Comparison of ENCODE assay signal across 1 cellular context in genomic region chr17:82065638-82066303, GRCh38.
TF ChIP-seq lines count a peak whose summit lies in the region.

TSS of gene DUS1L (minus strand) at chr17:82065804. CDS start at chr17:82065059, 745 bp downstream.

TF ChIP-seq in K562, 482 proteins besides CTCF, POLR2A, EP300 and RAD21 (continued from another document and continues in another):
- TF ChIP-seq CTCFL (IDR thresholded peaks at IDR 0.05; ENCODE audit: borderline replicate concordance, insufficient read depth, low read depth, low read length, poor library complexity, severe bottlenecking), result no peak
- TF ChIP-seq HDAC1 (IDR thresholded peaks at IDR 0.05), result no peak
- TF ChIP-seq KDM5B (IDR thresholded peaks at IDR 0.05; ENCODE audit: insufficient replicate concordance, low read depth, low read length), result no peak
- TF ChIP-seq RBM34 (IDR thresholded peaks at IDR 0.05; ENCODE audit: borderline replicate concordance, insufficient read depth, low read length), result 0 out of 2 replicates have a peak, but pooled peaks have one; percentile 36
- 0 out of 2 replicates have a peak, but pooled peaks have one; percentile 41 for TF ChIP-seq KLF6 (CRISPR knock-in tag; IDR thresholded peaks at IDR 0.05; ENCODE audit: borderline replicate concordance)
- TF ChIP-seq MYNN (IDR thresholded peaks at IDR 0.05), result no peak
- TF ChIP-seq MYNN (CRISPR knock-in tag; IDR thresholded peaks at IDR 0.05), result no peak
- TF ChIP-seq, protein P1, sequence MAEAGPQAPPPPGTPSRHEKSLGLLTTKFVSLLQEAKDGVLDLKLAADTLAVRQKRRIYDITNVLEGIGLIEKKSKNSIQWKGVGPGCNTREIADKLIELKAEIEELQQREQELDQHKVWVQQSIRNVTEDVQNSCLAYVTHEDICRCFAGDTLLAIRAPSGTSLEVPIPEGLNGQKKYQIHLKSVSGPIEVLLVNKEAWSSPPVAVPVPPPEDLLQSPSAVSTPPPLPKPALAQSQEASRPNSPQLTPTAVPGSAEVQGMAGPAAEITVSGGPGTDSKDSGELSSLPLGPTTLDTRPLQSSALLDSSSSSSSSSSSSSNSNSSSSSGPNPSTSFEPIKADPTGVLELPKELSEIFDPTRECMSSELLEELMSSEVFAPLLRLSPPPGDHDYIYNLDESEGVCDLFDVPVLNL (CRISPR knock-in tag; IDR thresholded peaks at IDR 0.05; ENCODE audit: low read depth), result no peak
- TF ChIP-seq PHTF2 (CRISPR knock-in tag; IDR thresholded peaks at IDR 0.05), result no peak
- no peak for TF ChIP-seq TCF3 (CRISPR knock-in tag; IDR thresholded peaks at IDR 0.05)
- TF ChIP-seq KDM4B (IDR thresholded peaks at IDR 0.05; ENCODE audit: borderline replicate concordance in 2 of 2, low read depth in 1 of 2), result peak in 1 of 2 experiments; percentile 90; a peak in 1 of 4 replicates
- no peak for TF ChIP-seq CBX8 (IDR thresholded peaks at IDR 0.05; ENCODE audit: borderline replicate concordance, extremely low read depth, low read depth, low read length, poor library complexity, severe bottlenecking)
- peak; percentile 13 for TF ChIP-seq SAP30 (IDR thresholded peaks at IDR 0.05; ENCODE audit: borderline replicate concordance, insufficient read depth, low read depth, low read length, poor library complexity, severe bottlenecking)
- TF ChIP-seq ZNF445 (CRISPR knock-in tag; IDR thresholded peaks at IDR 0.05; ENCODE audit: low read depth), result no peak; the same call in 1 of the 2 replicates
- TF ChIP-seq, protein P2, sequence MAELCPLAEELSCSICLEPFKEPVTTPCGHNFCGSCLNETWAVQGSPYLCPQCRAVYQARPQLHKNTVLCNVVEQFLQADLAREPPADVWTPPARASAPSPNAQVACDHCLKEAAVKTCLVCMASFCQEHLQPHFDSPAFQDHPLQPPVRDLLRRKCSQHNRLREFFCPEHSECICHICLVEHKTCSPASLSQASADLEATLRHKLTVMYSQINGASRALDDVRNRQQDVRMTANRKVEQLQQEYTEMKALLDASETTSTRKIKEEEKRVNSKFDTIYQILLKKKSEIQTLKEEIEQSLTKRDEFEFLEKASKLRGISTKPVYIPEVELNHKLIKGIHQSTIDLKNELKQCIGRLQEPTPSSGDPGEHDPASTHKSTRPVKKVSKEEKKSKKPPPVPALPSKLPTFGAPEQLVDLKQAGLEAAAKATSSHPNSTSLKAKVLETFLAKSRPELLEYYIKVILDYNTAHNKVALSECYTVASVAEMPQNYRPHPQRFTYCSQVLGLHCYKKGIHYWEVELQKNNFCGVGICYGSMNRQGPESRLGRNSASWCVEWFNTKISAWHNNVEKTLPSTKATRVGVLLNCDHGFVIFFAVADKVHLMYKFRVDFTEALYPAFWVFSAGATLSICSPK (IDR thresholded peaks at IDR 0.05; ENCODE audit: borderline replicate concordance), result no peak
- TF ChIP-seq TOE1 (IDR thresholded peaks at IDR 0.05; ENCODE audit: borderline replicate concordance), result peak; percentile 57; the same call in 1 of the 2 replicates
- TF ChIP-seq TOE1 (CRISPR knock-in tag; IDR thresholded peaks at IDR 0.05; ENCODE audit: borderline replicate concordance, low read depth), result no peak
- TF ChIP-seq ZBTB11 (CRISPR knock-in tag; IDR thresholded peaks at IDR 0.05), result peak; percentile 99 to 100 (median 99)
- TF ChIP-seq, protein P3, sequence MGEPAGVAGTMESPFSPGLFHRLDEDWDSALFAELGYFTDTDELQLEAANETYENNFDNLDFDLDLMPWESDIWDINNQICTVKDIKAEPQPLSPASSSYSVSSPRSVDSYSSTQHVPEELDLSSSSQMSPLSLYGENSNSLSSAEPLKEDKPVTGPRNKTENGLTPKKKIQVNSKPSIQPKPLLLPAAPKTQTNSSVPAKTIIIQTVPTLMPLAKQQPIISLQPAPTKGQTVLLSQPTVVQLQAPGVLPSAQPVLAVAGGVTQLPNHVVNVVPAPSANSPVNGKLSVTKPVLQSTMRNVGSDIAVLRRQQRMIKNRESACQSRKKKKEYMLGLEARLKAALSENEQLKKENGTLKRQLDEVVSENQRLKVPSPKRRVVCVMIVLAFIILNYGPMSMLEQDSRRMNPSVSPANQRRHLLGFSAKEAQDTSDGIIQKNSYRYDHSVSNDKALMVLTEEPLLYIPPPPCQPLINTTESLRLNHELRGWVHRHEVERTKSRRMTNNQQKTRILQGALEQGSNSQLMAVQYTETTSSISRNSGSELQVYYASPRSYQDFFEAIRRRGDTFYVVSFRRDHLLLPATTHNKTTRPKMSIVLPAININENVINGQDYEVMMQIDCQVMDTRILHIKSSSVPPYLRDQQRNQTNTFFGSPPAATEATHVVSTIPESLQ (CRISPR knock-in tag; IDR thresholded peaks at IDR 0.05), result no peak
- no peak for TF ChIP-seq STAT6 (CRISPR knock-in tag; IDR thresholded peaks at IDR 0.05)
- no peak for TF ChIP-seq ELK1 (CRISPR knock-in tag; IDR thresholded peaks at IDR 0.05)
- no peak for TF ChIP-seq CEBPG (CRISPR knock-in tag; IDR thresholded peaks at IDR 0.05)
- no peak for TF ChIP-seq CEBPG (tag; conservative IDR thresholded peaks at IDR 0.05 in 1 of 2, IDR thresholded peaks at IDR 0.05 in 1 of 2)
- TF ChIP-seq MCM2 (IDR thresholded peaks at IDR 0.05; ENCODE audit: low read depth), result no peak
- TF ChIP-seq LARP7 (IDR thresholded peaks at IDR 0.05), result no peak
- peak in 1 of 2 experiments; percentile 70 for TF ChIP-seq E2F6 (IDR thresholded peaks at IDR 0.05; ENCODE audit: borderline replicate concordance in 1 of 2, extremely low read depth in 1 of 2, insufficient read depth in 1 of 2, insufficient read length in 1 of 2, low read depth in 1 of 2, low read length in 1 of 2, poor library complexity in 1 of 2, severe bottlenecking in 1 of 2)
- no peak for TF ChIP-seq POLR2AphosphoS2 (IDR thresholded peaks at IDR 0.05; ENCODE audit: low read length)
- no peak for TF ChIP-seq EHMT2 (IDR thresholded peaks at IDR 0.05)
- TF ChIP-seq PYGO2 (tag; IDR thresholded peaks at IDR 0.05), result no peak
- no peak for TF ChIP-seq LEF1 (IDR thresholded peaks at IDR 0.05)
- TF ChIP-seq HMG20B (CRISPR knock-in tag; IDR thresholded peaks at IDR 0.05), result no peak
- TF ChIP-seq KAT7 (CRISPR knock-in tag; IDR thresholded peaks at IDR 0.05; ENCODE audit: borderline replicate concordance), result peak; percentile 91; the same call in 1 of the 2 replicates
- peak; percentile 82; the same call in 1 of the 2 replicates for TF ChIP-seq TCF7 (IDR thresholded peaks at IDR 0.05; ENCODE audit: borderline replicate concordance)
- TF ChIP-seq, protein P4, sequence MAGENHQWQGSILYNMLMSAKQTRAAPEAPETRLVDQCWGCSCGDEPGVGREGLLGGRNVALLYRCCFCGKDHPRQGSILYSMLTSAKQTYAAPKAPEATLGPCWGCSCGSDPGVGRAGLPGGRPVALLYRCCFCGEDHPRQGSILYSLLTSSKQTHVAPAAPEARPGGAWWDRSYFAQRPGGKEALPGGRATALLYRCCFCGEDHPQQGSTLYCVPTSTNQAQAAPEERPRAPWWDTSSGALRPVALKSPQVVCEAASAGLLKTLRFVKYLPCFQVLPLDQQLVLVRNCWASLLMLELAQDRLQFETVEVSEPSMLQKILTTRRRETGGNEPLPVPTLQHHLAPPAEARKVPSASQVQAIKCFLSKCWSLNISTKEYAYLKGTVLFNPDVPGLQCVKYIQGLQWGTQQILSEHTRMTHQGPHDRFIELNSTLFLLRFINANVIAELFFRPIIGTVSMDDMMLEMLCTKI (IDR thresholded peaks at IDR 0.05; ENCODE audit: partially characterized antibody), result no peak
- TF ChIP-seq GTF2F1 (IDR thresholded peaks at IDR 0.05; ENCODE audit: low read depth, low read length), result no peak
- TF ChIP-seq PKNOX1 (IDR thresholded peaks at IDR 0.05), result 0 out of 2 replicates have a peak, but pooled peaks have one; percentile 18
- TF ChIP-seq RBM17 (IDR thresholded peaks at IDR 0.05; ENCODE audit: borderline replicate concordance, low read depth, low read length), result no peak
- TF ChIP-seq ZNF316 (IDR thresholded peaks at IDR 0.05), result no peak
- no peak for TF ChIP-seq ZNF586 (CRISPR knock-in tag; conservative IDR thresholded peaks at IDR 0.05)
- no peak for TF ChIP-seq NCOA4 (IDR thresholded peaks at IDR 0.05; ENCODE audit: partially characterized antibody)
- TF ChIP-seq POLR2H (tag; IDR thresholded peaks at IDR 0.05; ENCODE audit: low read depth), result no peak
- no peak for TF ChIP-seq PHB2 (IDR thresholded peaks at IDR 0.05; ENCODE audit: low read depth)
- no peak for TF ChIP-seq MAX (CRISPR knock-in tag; IDR thresholded peaks at IDR 0.05)
- TF ChIP-seq GABPB2 (CRISPR knock-in tag; conservative IDR thresholded peaks at IDR 0.05), result no peak
- TF ChIP-seq LCOR (CRISPR knock-in tag; IDR thresholded peaks at IDR 0.05), result no peak
